Comparison of ENCODE assay signal across 34 cellular contexts in the genomic region with DNA sequence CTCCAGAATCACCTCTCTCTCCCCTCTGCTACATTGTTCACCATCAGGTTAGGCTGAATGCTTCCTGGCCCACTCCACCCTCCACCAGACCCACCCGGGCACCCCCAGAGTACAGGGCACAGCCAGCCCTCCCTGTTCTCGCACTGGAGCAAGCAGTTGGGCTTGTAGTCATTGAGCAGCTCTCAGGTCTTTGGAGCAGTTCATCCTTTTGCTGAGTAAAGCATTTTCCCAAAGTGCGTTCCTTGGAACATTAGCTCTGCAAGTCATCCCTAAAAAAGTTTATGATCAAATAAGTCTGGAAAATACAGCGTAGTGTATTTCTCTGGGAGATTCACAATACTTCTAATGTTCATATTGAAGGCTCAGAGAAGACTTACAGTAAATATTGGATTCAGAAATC.
"Had no signal": no experiment of that assay in that cellular context is flagged by ENCODE, and none has a peak within 500 bp of the region (broad histone marks: within the 10 kb centered on the region; RNA-seq: fewer than 3 reads in every experiment).

No MANE protein-coding gene starts in this region.

- H3K4me3 ChIP-seq: adrenal gland, body of pancreas, breast epithelium had no signal

- H3K9me3 ChIP-seq: breast epithelium had no signal

- FAIRE-seq: astrocyte, TTC549 had no signal

- ATAC-seq: activated CD8-positive, alpha-beta T cell treated with anti-CD3 and anti-CD28 coated beads for 36 hours; activated naive CD4-positive, alpha-beta T cell treated with anti-CD3 and anti-CD28 coated beads, Interleukin-2, amount 50 U/mL, for 72 hours; activated T-cell treated with anti-CD3 and anti-CD28 coated beads, Interleukin-2, amount 50 U/mL, for 4 hours; activated T-cell treated with anti-CD3 and anti-CD28 coated beads, Interleukin-2, amount 50 U/mL, for 72 hours; activated T-helper 17 cell treated with anti-CD3 and anti-CD28 coated beads, Interleukin-2, amount 50 U/mL, for 72 hours; body of pancreas had no signal

- H3K4me1 ChIP-seq: adrenal gland, body of pancreas, breast epithelium had no signal

- H3K27ac ChIP-seq: adrenal gland, body of pancreas, brain microvascular endothelial cell, breast epithelium, VCaP had no signal

- H3K27me3 ChIP-seq: adrenal gland, body of pancreas, brain microvascular endothelial cell, breast epithelium had no signal

- DNase-seq: activated B cell treated with CpG ODN at 0.5 μM for 24 hours; activated CD4-positive, alpha-beta memory T cell treated with anti-CD3 and anti-CD28 coated beads for 36 hours; activated CD4-positive, alpha-beta T cell treated with anti-CD3 and anti-CD28 coated beads for 4 hours; activated CD4-positive, alpha-beta T cell treated with anti-CD3 and anti-CD28 coated beads, Interleukin-2, amount 10 ng/mL, durations not matched to agents 24 days and 14 days; activated CD4-positive, alpha-beta T cell treated with anti-CD3 and anti-CD28 coated beads, Interleukin-2, amount 50 U/mL, for 1 hour; activated CD4-positive, alpha-beta T cell treated with anti-CD3 and anti-CD28 coated beads, Interleukin-2, amount 50 U/mL, for 4 hours; activated CD4-positive, CD25-positive, alpha-beta regulatory T cell treated with anti-CD3 and anti-CD28 coated beads, Interleukin-2, amount 50 U/mL, for 72 hours; activated CD8-positive, alpha-beta memory T cell treated with anti-CD3 and anti-CD28 coated beads, Interleukin-2, amount 50 U/mL, for 4 hours; activated CD8-positive, alpha-beta T cell treated with anti-CD3 and anti-CD28 coated beads for 36 hours; activated effector memory CD4-positive, alpha-beta T cell treated with anti-CD3 and anti-CD28 coated beads, Interleukin-2, amount 50 U/mL, for 16 hours; activated gamma-delta T cell treated with Interleukin-2 at 50 U/mL for 16 hours; activated naive CD4-positive, alpha-beta T cell; activated naive CD4-positive, alpha-beta T cell treated with anti-CD3 and anti-CD28 coated beads for 36 hours; activated naive CD4-positive, alpha-beta T cell treated with anti-CD3 and anti-CD28 coated beads, Interleukin-2, amount 50 U/mL, for 16 hours; activated naive CD8-positive, alpha-beta T cell treated with anti-CD3 and anti-CD28 coated beads for 36 hours; activated T-cell treated with anti-CD3 and anti-CD28 coated beads for 4 hours; activated T-cell treated with anti-CD3 and anti-CD28 coated beads, Interleukin-2, amount 50 U/mL, for 1 hour; activated T-cell treated with anti-CD3 and anti-CD28 coated beads, Interleukin-2, amount 50 U/mL, for 4 hours; activated T-cell treated with anti-CD3 and anti-CD28 coated beads, Interleukin-2, amount 50 U/mL, for 72 hours; adrenal gland; amniotic stem cell; aorta; body of pancreas; brain microvascular endothelial cell; central memory CD4-positive, alpha-beta T cell; T-helper 1 cell; T-helper 2 cell; T-helper 9 cell had no signal

- H3K36me3 ChIP-seq: adrenal gland, brain microvascular endothelial cell, breast epithelium had no signal
